ENCODE assay signal across 8 cellular contexts in genomic region chr5:95647331-95647659, GRCh38. TPM values are rescaled to one million over a fixed set of nuclear protein-coding genes. Genes with fewer than 3 reads are reported as not detected.
DNase-seq lines count a peak whose midpoint lies in the region; TF ChIP-seq lines count a peak whose summit lies in the region.

No MANE protein-coding gene starts in this region.

- TF ChIP-seq CTCF in Peyer's patch (IDR thresholded peaks at IDR 0.05) (no peak), esophagus muscularis mucosa (IDR thresholded peaks at IDR 0.05) (no peak), neutrophil (IDR thresholded peaks at IDR 0.05) (no peak)

- H3K4me1 ChIP-seq in Peyer's patch (peaks cover 0 to 9% (median 3%) of the 10 kb centered on the region in 4 donors), esophagus muscularis mucosa (peaks cover 10 to 20% (median 18%) of the 10 kb centered on the region in 4 donors), neutrophil (ENCODE audit: control insufficient read depth in 1 of 2, insufficient read depth in 1 of 2, low read depth in 1 of 2, low read length in 1 of 2) (peaks cover 5 to 16% of the 10 kb centered on the region in 2 experiments)

- H3K4me3 ChIP-seq in Peyer's patch = peak overlapping the region; percentile 39 to 53 (median 50)
- H3K4me3 ChIP-seq in esophagus muscularis mucosa = peak overlapping the region; percentile 56 to 70 (median 64)
- peak overlapping the region; percentile 70 for H3K4me3 ChIP-seq in neutrophil (ENCODE audit: low read depth in 1 of 2, low read length in 1 of 2)

- TF ChIP-seq EP300 in esophagus muscularis mucosa (IDR thresholded peaks at IDR 0.05) = no peak

- intact Hi-C loops in esophagus muscularis mucosa (cut with DNase I) = loop anchor here (5.0 to 10.0 kb wide), 2 partner anchors 85 to 688 kb away; partner anchors contain the start of gene RHOBTB3

- TF ChIP-seq POLR2A in Peyer's patch (IDR thresholded peaks at IDR 0.05) (no peak), esophagus muscularis mucosa (IDR thresholded peaks at IDR 0.05; ENCODE audit: low read depth) (no peak)

- H3K27ac ChIP-seq in Peyer's patch (peak overlapping the region; percentile 85 to 98 (median 92)), esophagus muscularis mucosa (replicated peaks in 1 of 4) (peak overlapping the region; percentile 93 to 97 (median 96)), neutrophil (peak overlapping the region; percentile 57)

- H3K36me3 ChIP-seq in Peyer's patch (no peaks in the 10 kb centered on the region), esophagus muscularis mucosa (peaks cover 0 to under 1% (median 0%) of the 10 kb centered on the region in 4 donors), neutrophil (no peaks in the 10 kb centered on the region)

- H3K9me3 ChIP-seq in Peyer's patch (no peaks in the 10 kb centered on the region), esophagus muscularis mucosa (no peaks in the 10 kb centered on the region), neutrophil (no peaks in the 10 kb centered on the region)

- DNase-seq in DMS114 treated with DMSO at 0.1 percent for 48 hours (lab: John Stamatoyannopoulos, UW; ENCODE audit: unreplicated experiment) (peak; percentile 30), Peyer's patch (no peak), esophagus muscularis mucosa (ENCODE audit: extremely low spot score) (no peak), NCI-H748 (lab: John Stamatoyannopoulos, UW; ENCODE audit: unreplicated experiment) (no peak), NCI-H2107 (lab: John Stamatoyannopoulos, UW) (no peak), AML-193 (lab: John Stamatoyannopoulos, UW) (no peak), SHP77 treated with DMSO at 0.1 percent for 48 hours (lab: John Stamatoyannopoulos, UW) (no peak)

- WGBS in esophagus muscularis mucosa = 18% methylated on average over 10 of the region's 10 CpGs

- H3K27me3 ChIP-seq in Peyer's patch (no peaks in the 10 kb centered on the region), esophagus muscularis mucosa (no peaks in the 10 kb centered on the region), neutrophil (no peaks in the 10 kb centered on the region)

RNA-seq across cellular contexts. Expression of gene RFESD, which starts 0.7 kb away (rescaled TPM):
- total RNA-seq in Peyer's patch = 1 to 10 TPM in 1 of 4 donors, not detected in 3; 1.7 TPM
- total RNA-seq in esophagus muscularis mucosa = 1 to 10 TPM in 1 of 4 donors, under 1 TPM in 3; 0.63 to 1.7 (median 0.84) TPM

RNA-seq across cellular contexts. Expression of gene GPR150, which starts 27.4 kb away (rescaled TPM):
- total RNA-seq in Peyer's patch = 1 to 10 TPM in 1 of 4 donors, under 1 TPM in 1, not detected in 2; 0.95 to 4.1 TPM
- 1 to 10 TPM in 1 of 4 donors, under 1 TPM in 2, not detected in 1; 0.42 to 1.1 (median 0.92) TPM for total RNA-seq in esophagus muscularis mucosa

RNA-seq across cellular contexts. Expression of gene SPATA9, which starts 35.5 kb away (rescaled TPM):
- total RNA-seq in Peyer's patch = not detected
- not detected for total RNA-seq in esophagus muscularis mucosa
